13 cellular contexts compared by ENCODE assay signal in genomic region chrX:13933851-13934250, GRCh38.
"Had no signal": no experiment of that assay in that cellular context is flagged by ENCODE, and none has a peak within 500 bp of the region (broad histone marks: within the 10 kb centered on the region; RNA-seq: fewer than 3 reads in every experiment).

No MANE protein-coding gene starts in this region.

- H3K9me3 ChIP-seq: esophagus squamous epithelium, lower lobe of right lung had no signal

- H3K4me3 Mint-ChIP-seq: activated CD4-positive, alpha-beta T cell treated with anti-CD3 and anti-CD28 coated beads, Interleukin-2, amount 10 ng/mL, durations not matched to agents 7 days and 5 days; activated CD8-positive, alpha-beta T cell treated with anti-CD3 and anti-CD28 coated beads, Interleukin-2, amount 10 ng/mL, durations not matched to agents 7 days and 5 days; activated naive CD4-positive, alpha-beta T cell treated with anti-CD3 and anti-CD28 coated beads for 36 hours; activated T-cell treated with anti-CD3 and anti-CD28 coated beads, Interleukin-2, amount 50 U/mL, for 4 hours; effector memory CD8-positive, alpha-beta T cell; nephron progenitor cell; stimulated activated naive B cell treated with anti-CD40 and anti-IgM and Interleukin-4, amounts not matched to agents 10 μg/mL and 1 μg/mL and 100 μg/mL, for 72 hours had no signal

- H3K9me3 Mint-ChIP-seq: activated CD4-positive, alpha-beta T cell treated with anti-CD3 and anti-CD28 coated beads, Interleukin-2, amount 10 ng/mL, durations not matched to agents 7 days and 5 days; activated naive CD4-positive, alpha-beta T cell treated with anti-CD3 and anti-CD28 coated beads for 36 hours; activated T-cell treated with anti-CD3 and anti-CD28 coated beads, Interleukin-2, amount 50 U/mL, for 4 hours; effector memory CD8-positive, alpha-beta T cell had no signal

- H3K36me3 ChIP-seq: esophagus squamous epithelium, lower lobe of right lung had no signal

- H3K4me3 ChIP-seq: esophagus squamous epithelium, lower lobe of right lung had no signal

- H3K27ac ChIP-seq: lower lobe of right lung had no signal

- H3K4me1 ChIP-seq: lower lobe of right lung had no signal

- H3K36me3 Mint-ChIP-seq: stimulated activated naive B cell treated with anti-CD40 and anti-IgM and Interleukin-4, amounts not matched to agents 10 μg/mL and 1 μg/mL and 100 μg/mL, for 72 hours had no signal

- H3K27ac Mint-ChIP-seq: activated CD4-positive, alpha-beta T cell treated with anti-CD3 and anti-CD28 coated beads, Interleukin-2, amount 10 ng/mL, durations not matched to agents 7 days and 5 days; activated CD8-positive, alpha-beta T cell treated with anti-CD3 and anti-CD28 coated beads, Interleukin-2, amount 10 ng/mL, durations not matched to agents 7 days and 5 days; activated naive CD4-positive, alpha-beta T cell treated with anti-CD3 and anti-CD28 coated beads for 36 hours; effector memory CD8-positive, alpha-beta T cell; nephron progenitor cell; stimulated activated naive B cell treated with anti-CD40 and anti-IgM and Interleukin-4, amounts not matched to agents 10 μg/mL and 1 μg/mL and 100 μg/mL, for 72 hours had no signal

- ATAC-seq: activated CD4-positive, CD25-positive, alpha-beta regulatory T cell treated with anti-CD3 and anti-CD28 coated beads, Interleukin-2, amount 50 U/mL, for 24 hours; activated CD8-positive, alpha-beta T cell treated with anti-CD3 and anti-CD28 coated beads, Interleukin-2, amount 10 ng/mL, durations not matched to agents 7 days and 5 days; activated T-cell treated with anti-CD3 and anti-CD28 coated beads, Interleukin-2, amount 50 U/mL, for 4 hours; effector memory CD8-positive, alpha-beta T cell; stimulated activated naive B cell treated with anti-CD40 and anti-IgM and Interleukin-4, amounts not matched to agents 10 μg/mL and 1 μg/mL and 100 μg/mL, for 72 hours had no signal

- DNase-seq: activated CD4-positive, alpha-beta T cell treated with anti-CD3 and anti-CD28 coated beads, Interleukin-2, amount 10 ng/mL, durations not matched to agents 7 days and 5 days; activated CD8-positive, alpha-beta T cell treated with anti-CD3 and anti-CD28 coated beads, Interleukin-2, amount 10 ng/mL, durations not matched to agents 7 days and 5 days; activated naive CD4-positive, alpha-beta T cell treated with anti-CD3 and anti-CD28 coated beads for 36 hours; activated T-cell treated with anti-CD3 and anti-CD28 coated beads, Interleukin-2, amount 50 U/mL, for 4 hours; cerebellar nuclear complex; effector memory CD8-positive, alpha-beta T cell; esophagus squamous epithelium; lower lobe of right lung; nephron progenitor cell; occipital lobe; retina; stimulated activated naive B cell treated with anti-CD40 and anti-IgM and Interleukin-4, amounts not matched to agents 10 μg/mL and 1 μg/mL and 100 μg/mL, for 72 hours had no signal
